ENCODE assay signal across 11 cellular contexts in the genomic region with DNA sequence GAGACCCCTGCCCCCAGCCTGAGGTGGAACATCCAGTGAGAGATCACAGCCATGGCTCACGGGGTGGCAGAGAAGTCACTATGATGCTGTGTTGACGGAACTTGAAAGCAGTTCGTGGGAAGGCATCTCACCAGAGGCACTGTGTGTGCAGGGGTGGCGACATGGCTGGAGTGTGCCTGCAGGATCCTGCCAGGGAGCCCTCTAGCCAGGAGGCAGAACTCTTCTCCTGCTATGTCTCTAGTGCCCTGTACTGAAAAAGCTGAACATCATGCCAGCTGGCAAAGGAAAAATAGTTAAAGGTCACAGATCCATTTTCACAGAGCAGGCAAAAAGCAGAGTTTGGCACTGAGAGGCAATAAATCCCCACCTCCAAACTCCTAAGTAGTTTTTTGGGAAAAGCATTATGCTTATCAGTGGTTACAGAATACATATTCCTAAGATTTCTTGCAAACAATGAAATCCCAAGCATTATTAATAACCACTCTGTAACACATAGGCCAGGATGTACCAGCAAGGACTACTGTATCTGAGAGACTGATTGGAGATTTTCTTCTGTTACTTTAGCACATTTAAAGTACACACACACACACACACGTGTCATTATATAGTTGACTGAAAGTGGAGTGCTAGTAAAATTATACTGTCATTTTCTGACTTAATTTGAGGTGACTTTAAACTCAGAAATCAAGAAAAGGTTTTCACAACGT. TPM values are rescaled to one million over a fixed set of nuclear protein-coding genes. Genes with fewer than 3 reads are reported as not detected.
DNase-seq lines count a peak whose midpoint lies in the region; ATAC-seq and TF ChIP-seq lines count a peak whose summit lies in the region.
"Had no signal": no experiment of that assay in that cellular context is flagged by ENCODE, and none has a peak within 500 bp of the region (broad histone marks: within the 10 kb centered on the region; RNA-seq: fewer than 3 reads in every experiment).

No MANE protein-coding gene starts in this region.

- intact Hi-C loops in gastrocnemius medialis (cut with DNase I; ENCODE audit: low total_unique reads) = loop anchor here (5.0 kb wide), 1 partner anchor 38 kb away; a partner anchor contains a TSS

- DNase-seq in foreskin fibroblast (peak; percentile 6 to 40), gastrocnemius medialis (peak; percentile 36 to 78), hepatocyte (ENCODE audit: low spot score) (no peak), 8988T (no peak)
- DNase-seq: DMS79 treated with DMSO at 0.1 percent for 48 hours; KG1; stimulated activated naive B cell treated with anti-CD40 and anti-IgM and Interleukin-4, amounts not matched to agents 10 μg/mL and 1 μg/mL and 100 μg/mL, for 72 hours had no signal

- peaks cover 11% of the 10 kb centered on the region for H4K20me1 ChIP-seq in hepatocyte (ENCODE audit: insufficient read depth, poor library complexity, severe bottlenecking)

- in situ Hi-C loops in gastrocnemius medialis (cut with MboI; ENCODE audit: low sequenced_read_pairs in 4 of 4) = no loop called here

- H3K79me2 ChIP-seq in hepatocyte = peaks cover 53% of the 10 kb centered on the region

- H3K27me3 ChIP-seq in gastrocnemius medialis = no peaks in the 10 kb centered on the region
- no peaks in the 10 kb centered on the region for H3K27me3 ChIP-seq in hepatocyte

- H3K4me2 ChIP-seq in hepatocyte = no peak overlapping the region

- H3K4me1 ChIP-seq in HEK293 (ENCODE audit: control insufficient read depth, insufficient read depth, low read length) = peaks cover 14% of the 10 kb centered on the region; the same call in 1 of the 2 replicates
- peaks cover 47 to 50% of the 10 kb centered on the region in 2 donors for H3K4me1 ChIP-seq in gastrocnemius medialis
- no peaks in the 10 kb centered on the region for H3K4me1 ChIP-seq in hepatocyte (ENCODE audit: insufficient read depth)

- CTCF ChIA-PET in HEK293 (lab: Yijun Ruan, JAX) = interaction anchor here (0.7 to 0.9 kb wide), 3 partner anchors 18 to 198 kb away, joined by 3 to 5 read pairs (median 4); no protein-coding TSS in a partner anchor

- H3K36me3 ChIP-seq in HEK293 (ENCODE audit: control insufficient read depth in 2 of 2, insufficient read depth in 1 of 2, low read length in 2 of 2) = no peaks in the 10 kb centered on the region
- no peaks in the 10 kb centered on the region for H3K36me3 ChIP-seq in gastrocnemius medialis
- no peaks in the 10 kb centered on the region for H3K36me3 ChIP-seq in hepatocyte (replicated peaks; ENCODE audit: insufficient read depth, low read depth)

- WGBS in hepatocyte (ENCODE audit: low lambda C conversion rate, missing lambda C conversion rate) = 78% methylated on average over 6 of the region's 6 CpGs

- H3K27ac ChIP-seq in HEK293 (ENCODE audit: extremely low read depth, low read depth, low read length) = no peak overlapping the region
- peak overlapping the region; percentile 30 to 75 (median 60) for H3K27ac ChIP-seq in gastrocnemius medialis
- H3K27ac ChIP-seq in hepatocyte = no peak overlapping the region

- no peak overlapping the region for H2AFZ ChIP-seq in hepatocyte

- no peak overlapping the region for H3K4me3 ChIP-seq in HEK293 (ENCODE audit: low read depth, low read length)
- no peak overlapping the region for H3K4me3 ChIP-seq in foreskin fibroblast (ENCODE audit: low read depth in 1 of 2, low read length in 2 of 2)
- peak overlapping the region in 1 of 4 donors; percentile 16 for H3K4me3 ChIP-seq in gastrocnemius medialis
- no peak overlapping the region for H3K4me3 ChIP-seq in hepatocyte

- POLR2A ChIA-PET in HEK293 (lab: Yijun Ruan, JAX) = interaction anchor here (1.6 to 2.4 kb wide), 2 partner anchors 37 kb away, joined by 7 to 13 read pairs; a partner anchor contains a TSS

- TF ChIP-seq POLR2A in gastrocnemius medialis (IDR thresholded peaks at IDR 0.05) = no peak

- TF ChIP-seq CTCF in HEK293 (tag by site-specific recombination; IDR thresholded peaks at IDR 0.05) (no peak), foreskin fibroblast (IDR thresholded peaks at IDR 0.05; ENCODE audit: low read depth, low read length) (no peak), gastrocnemius medialis (IDR thresholded peaks at IDR 0.05 in 4 of 5, conservative IDR thresholded peaks at IDR 0.05 in 1 of 5) (no peak), hepatocyte (IDR thresholded peaks at IDR 0.05; ENCODE audit: poor library complexity) (no peak)

- no peaks in the 10 kb centered on the region for H3K9me2 ChIP-seq in hepatocyte (replicated peaks; ENCODE audit: insufficient read depth)

- ATAC-seq in SK-N-SH treated with all-trans-retinoic acid at 6 μM for 48 hours (peak; percentile 75; the same call in 2 of the 3 replicates), gastrocnemius medialis (peak; percentile 87 to 91), HG03159 (IDR thresholded peaks at IDR 0.05; ENCODE audit: unreplicated experiment) (no peak), GM18873 (IDR thresholded peaks at IDR 0.05; ENCODE audit: low FRiP score, unreplicated experiment) (no peak)
- ATAC-seq: stimulated activated naive B cell treated with anti-CD40 and anti-IgM and Interleukin-4, amounts not matched to agents 10 μg/mL and 1 μg/mL and 100 μg/mL, for 72 hours had no signal

- H3K9me3 ChIP-seq in HEK293 (ENCODE audit: control insufficient read depth, insufficient read depth, low read depth, low read length) (no peaks in the 10 kb centered on the region), gastrocnemius medialis (no peaks in the 10 kb centered on the region), hepatocyte (ENCODE audit: low read depth) (no peaks in the 10 kb centered on the region)

TF ChIP-seq in HEK293, 187 proteins besides CTCF, POLR2A, EP300 and RAD21 (continues in another document):
- TF ChIP-seq FEZF1 (tag by site-specific recombination; IDR thresholded peaks at IDR 0.05) (0 out of 2 replicates have a peak, but pooled peaks have one; percentile 7), ZFHX2 (tag by site-specific recombination; conservative IDR thresholded peaks at IDR 0.05) (no peak), ZNF510 (tag by site-specific recombination; IDR thresholded peaks at IDR 0.05; ENCODE audit: insufficient replicate concordance) (no peak), ZNF202 (tag by site-specific recombination; IDR thresholded peaks at IDR 0.05; ENCODE audit: borderline replicate concordance) (no peak), MYNN (tag by site-specific recombination; IDR thresholded peaks at IDR 0.05; ENCODE audit: borderline replicate concordance) (no peak), ZNF530 (tag by site-specific recombination; IDR thresholded peaks at IDR 0.05; ENCODE audit: low read depth) (no peak), SP7 (tag by site-specific recombination; IDR thresholded peaks at IDR 0.05) (no peak), OSR2 (tag by site-specific recombination; IDR thresholded peaks at IDR 0.05) (no peak)
- TF ChIP-seq, protein P1, sequence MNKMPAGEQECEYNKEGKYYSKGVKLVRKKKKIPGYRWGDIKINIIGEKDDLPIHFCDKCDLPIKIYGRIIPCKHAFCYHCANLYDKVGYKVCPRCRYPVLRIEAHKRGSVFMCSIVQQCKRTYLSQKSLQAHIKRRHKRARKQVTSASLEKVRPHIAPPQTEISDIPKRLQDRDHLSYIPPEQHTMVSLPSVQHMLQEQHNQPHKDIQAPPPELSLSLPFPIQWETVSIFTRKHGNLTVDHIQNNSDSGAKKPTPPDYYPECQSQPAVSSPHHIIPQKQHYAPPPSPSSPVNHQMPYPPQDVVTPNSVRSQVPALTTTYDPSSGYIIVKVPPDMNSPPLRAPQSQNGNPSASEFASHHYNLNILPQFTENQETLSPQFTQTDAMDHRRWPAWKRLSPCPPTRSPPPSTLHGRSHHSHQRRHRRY (tag by site-specific recombination; IDR thresholded peaks at IDR 0.05) = no peak

TF ChIP-seq in SK-N-SH treated with all-trans-retinoic acid at 6 μM for 48 hours, 23 proteins besides CTCF, POLR2A, EP300 and RAD21 (continues in another document):
- TF ChIP-seq ZFP30 (CRISPR knock-in tag; IDR thresholded peaks at IDR 0.05) (no peak), TOX (CRISPR knock-in tag; IDR thresholded peaks at IDR 0.05; ENCODE audit: borderline replicate concordance) (no peak), ZNF8 (CRISPR knock-in tag; IDR thresholded peaks at IDR 0.05) (no peak), ZC3H10 (CRISPR knock-in tag; IDR thresholded peaks at IDR 0.05) (no peak), BACH2 (CRISPR knock-in tag; IDR thresholded peaks at IDR 0.05; ENCODE audit: borderline replicate concordance) (no peak), SNAI2 (CRISPR knock-in tag; IDR thresholded peaks at IDR 0.05) (no peak), TCF4 (CRISPR knock-in tag; IDR thresholded peaks at IDR 0.05; ENCODE audit: borderline replicate concordance) (no peak), OSR1 (CRISPR knock-in tag; IDR thresholded peaks at IDR 0.05) (no peak)
- TF ChIP-seq, protein P2, sequence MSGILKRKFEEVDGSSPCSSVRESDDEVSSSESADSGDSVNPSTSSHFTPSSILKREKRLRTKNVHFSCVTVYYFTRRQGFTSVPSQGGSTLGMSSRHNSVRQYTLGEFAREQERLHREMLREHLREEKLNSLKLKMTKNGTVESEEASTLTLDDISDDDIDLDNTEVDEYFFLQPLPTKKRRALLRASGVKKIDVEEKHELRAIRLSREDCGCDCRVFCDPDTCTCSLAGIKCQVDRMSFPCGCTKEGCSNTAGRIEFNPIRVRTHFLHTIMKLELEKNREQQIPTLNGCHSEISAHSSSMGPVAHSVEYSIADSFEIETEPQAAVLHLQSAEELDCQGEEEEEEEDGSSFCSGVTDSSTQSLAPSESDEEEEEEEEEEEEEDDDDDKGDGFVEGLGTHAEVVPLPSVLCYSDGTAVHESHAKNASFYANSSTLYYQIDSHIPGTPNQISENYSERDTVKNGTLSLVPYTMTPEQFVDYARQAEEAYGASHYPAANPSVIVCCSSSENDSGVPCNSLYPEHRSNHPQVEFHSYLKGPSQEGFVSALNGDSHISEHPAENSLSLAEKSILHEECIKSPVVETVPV (CRISPR knock-in tag; IDR thresholded peaks at IDR 0.05) = no peak
- TF ChIP-seq, protein P3, sequence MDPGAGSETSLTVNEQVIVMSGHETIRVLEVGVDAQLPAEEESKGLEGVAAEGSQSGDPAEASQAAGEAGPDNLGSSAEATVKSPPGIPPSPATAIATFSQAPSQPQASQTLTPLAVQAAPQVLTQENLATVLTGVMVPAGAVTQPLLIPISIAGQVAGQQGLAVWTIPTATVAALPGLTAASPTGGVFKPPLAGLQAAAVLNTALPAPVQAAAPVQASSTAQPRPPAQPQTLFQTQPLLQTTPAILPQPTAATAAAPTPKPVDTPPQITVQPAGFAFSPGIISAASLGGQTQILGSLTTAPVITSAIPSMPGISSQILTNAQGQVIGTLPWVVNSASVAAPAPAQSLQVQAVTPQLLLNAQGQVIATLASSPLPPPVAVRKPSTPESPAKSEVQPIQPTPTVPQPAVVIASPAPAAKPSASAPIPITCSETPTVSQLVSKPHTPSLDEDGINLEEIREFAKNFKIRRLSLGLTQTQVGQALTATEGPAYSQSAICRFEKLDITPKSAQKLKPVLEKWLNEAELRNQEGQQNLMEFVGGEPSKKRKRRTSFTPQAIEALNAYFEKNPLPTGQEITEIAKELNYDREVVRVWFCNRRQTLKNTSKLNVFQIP (CRISPR knock-in tag; IDR thresholded peaks at IDR 0.05; ENCODE audit: borderline replicate concordance, low read depth) = no peak

RNA-seq across cellular contexts. Expression of a gene that starts 36.8 kb away (rescaled TPM):
- total RNA-seq in gastrocnemius medialis = 1 to 10 TPM; 4.7 to 9.0 (median 7.6) TPM
- 3.5 and 4.2 TPM in 2 replicates for total RNA-seq in hepatocyte
- 5.1 and 5.6 TPM in 2 replicates for polyA plus RNA-seq in hepatocyte

Comparison
In these comparisons a context has a peak if more than half of its experiments do, and no peak if none do; other contexts are left out.
1. H3K27ac ChIP-seq: peak in gastrocnemius medialis (4 of 4); none in HEK293 (single experiment) and hepatocyte (single experiment).
2. ATAC-seq: peak in SK-N-SH treated with all-trans-retinoic acid at 6 μM for 48 hours (single experiment) and gastrocnemius medialis (2 of 2); none in HG03159 (single experiment) and GM18873 (single experiment).
3. DNase-seq: peak in foreskin fibroblast (2 of 2) and gastrocnemius medialis (2 of 2); none in hepatocyte (single experiment) and 8988T (single experiment).